Comparison of ENCODE assay signal across 8 cellular contexts in the genomic region with DNA sequence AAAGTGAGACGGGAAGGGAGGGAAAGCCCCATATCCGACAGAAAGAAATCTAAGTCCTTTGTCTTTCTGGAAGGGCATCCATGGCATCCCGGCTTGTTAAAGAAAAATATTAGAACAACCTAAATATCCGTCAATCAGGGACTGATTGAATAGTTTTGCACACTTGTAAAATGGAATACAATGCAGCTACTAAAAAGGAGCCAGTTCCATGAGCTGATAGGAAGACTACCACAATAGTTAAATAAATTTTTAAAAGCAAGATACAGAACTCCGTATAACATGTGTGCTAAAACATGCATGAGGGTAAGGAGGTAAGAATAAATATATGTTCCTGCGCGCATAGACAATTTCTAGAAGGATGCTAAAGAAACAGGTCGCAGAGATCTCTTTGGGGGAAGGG. TPM values are rescaled to one million over a fixed set of nuclear protein-coding genes. Genes with fewer than 3 reads are reported as not detected.
DNase-seq lines count a peak whose midpoint lies in the region; ATAC-seq, FAIRE-seq and TF ChIP-seq lines count a peak whose summit lies in the region.

No MANE protein-coding gene starts in this region.

- TF ChIP-seq CTCF in breast epithelium (IDR thresholded peaks at IDR 0.05) (no peak), nephron (IDR thresholded peaks at IDR 0.05; ENCODE audit: unreplicated experiment in 3 of 3) (no peak), upper lobe of left lung (IDR thresholded peaks at IDR 0.05) (no peak), lower leg skin (IDR thresholded peaks at IDR 0.05) (no peak)

- WGBS in upper lobe of left lung, 2 donors: 75 to 87% methylated on average over 7 to 8 of the region's 8 CpGs
- WGBS in lower leg skin, 2 donors: 74 to 87% methylated on average over 7 to 8 of the region's 8 CpGs

- peaks cover 3% of the 10 kb centered on the region for H3K27me3 Mint-ChIP-seq in IgD-negative memory B cell
- no peaks in the 10 kb centered on the region for H3K27me3 Mint-ChIP-seq in nephron (ENCODE audit: low read depth)

- peak overlapping the region; percentile 82 to 98 (median 97) for H3K27ac Mint-ChIP-seq in IgD-negative memory B cell
- peak overlapping the region; percentile 99 to 100 (median 100) for H3K27ac Mint-ChIP-seq in nephron

- peaks cover 5 to 19% (median 14%) of the 10 kb centered on the region in 11 experiments for H3K9me3 ChIP-seq in BLaER1 treated with 17β-estradiol and CSF1 and Interleukin-3, amounts not matched to agents 10 nM and 100 nM (replicated peaks in 1 of 11)
- H3K9me3 ChIP-seq in breast epithelium (no peaks in the 10 kb centered on the region), upper lobe of left lung (no peaks in the 10 kb centered on the region)

- H3K4me1 Mint-ChIP-seq in IgD-negative memory B cell (peaks cover 11 to 12% (median 11%) of the 10 kb centered on the region in 3 donors), nephron (peaks cover 11% of the 10 kb centered on the region)

- H3K36me3 Mint-ChIP-seq in IgD-negative memory B cell (no peaks in the 10 kb centered on the region), nephron (ENCODE audit: low read depth) (no peaks in the 10 kb centered on the region)

- H3K4me3 ChIP-seq in BLaER1 treated with 17β-estradiol and CSF1 and Interleukin-3, amounts not matched to agents 10 nM and 100 nM: peak overlapping the region in 6 of 10 experiments; percentile 6 to 53 (median 40); a peak in 7 of 20 replicates
- peak overlapping the region in 2 of 3 donors; percentile 54 to 65 for H3K4me3 ChIP-seq in breast epithelium
- peak overlapping the region in 1 of 4 donors; percentile 49 for H3K4me3 ChIP-seq in upper lobe of left lung
- H3K4me3 ChIP-seq in lower leg skin (ENCODE audit: low read depth, poor library complexity, severe bottlenecking): no peak overlapping the region

- TF ChIP-seq EP300 in upper lobe of left lung (IDR thresholded peaks at IDR 0.05): no peak

- peaks cover 18 to 48% (median 23%) of the 10 kb centered on the region in 11 experiments; a peak in 21 of 22 replicates for H3K27me3 ChIP-seq in BLaER1 treated with 17β-estradiol and CSF1 and Interleukin-3, amounts not matched to agents 10 nM and 100 nM
- no peaks in the 10 kb centered on the region for H3K27me3 ChIP-seq in breast epithelium
- no peaks in the 10 kb centered on the region for H3K27me3 ChIP-seq in upper lobe of left lung

- no peak for ATAC-seq in upper lobe of left lung (ENCODE audit: low FRiP score in 2 of 2)

- no peak overlapping the region for H3K27ac ChIP-seq in BLaER1 treated with 17β-estradiol and CSF1 and Interleukin-3, amounts not matched to agents 10 nM and 100 nM
- no peak overlapping the region for H3K27ac ChIP-seq in breast epithelium
- H3K27ac ChIP-seq in upper lobe of left lung: peak overlapping the region in 1 of 4 donors; percentile 93

- no peaks in the 10 kb centered on the region for H4K20me1 ChIP-seq in BLaER1 treated with 17β-estradiol and CSF1 and Interleukin-3, amounts not matched to agents 10 nM and 100 nM

- H3K9me3 Mint-ChIP-seq in IgD-negative memory B cell (no peaks in the 10 kb centered on the region), nephron (no peaks in the 10 kb centered on the region)

- no peak for FAIRE-seq in frontal cortex (lab: Jason Lieb, UNC)

- peak overlapping the region in 1 of 11 experiments; percentile 36; a peak in 1 of 22 replicates for H3K9ac ChIP-seq in BLaER1 treated with 17β-estradiol and CSF1 and Interleukin-3, amounts not matched to agents 10 nM and 100 nM

- H3K36me3 ChIP-seq in BLaER1 treated with 17β-estradiol and CSF1 and Interleukin-3, amounts not matched to agents 10 nM and 100 nM: no peaks in the 10 kb centered on the region
- H3K36me3 ChIP-seq in breast epithelium (no peaks in the 10 kb centered on the region), upper lobe of left lung (no peaks in the 10 kb centered on the region)

- intact Hi-C loops in breast epithelium (cut with DNase I; ENCODE audit: low total_unique reads) (no loop called here), lower leg skin (cut with DNase I; ENCODE audit: low total_unique reads) (no loop called here)

- no peak for DNase-seq in breast epithelium (ENCODE audit: low spot score in 2 of 2)
- DNase-seq in frontal cortex (ENCODE audit: low spot score in 2 of 2): no peak
- no peak for DNase-seq in upper lobe of left lung
- DNase-seq in NCI-H2196 treated with DMSO at 0.1 percent for 48 hours (lab: John Stamatoyannopoulos, UW; ENCODE audit: unreplicated experiment): no peak
- DNase-seq in lower leg skin (ENCODE audit: low spot score in 2 of 2): no peak

- peak overlapping the region; percentile 39 to 81 (median 64); a peak in 19 of 22 replicates for H3K4me2 ChIP-seq in BLaER1 treated with 17β-estradiol and CSF1 and Interleukin-3, amounts not matched to agents 10 nM and 100 nM

- H3K4me3 Mint-ChIP-seq in IgD-negative memory B cell (peak overlapping the region; percentile 77 to 97 (median 93)), nephron (peak overlapping the region; percentile 84 to 89 (median 88))

- peaks cover 22 to 32% (median 28%) of the 10 kb centered on the region in 10 experiments for H3K4me1 ChIP-seq in BLaER1 treated with 17β-estradiol and CSF1 and Interleukin-3, amounts not matched to agents 10 nM and 100 nM
- H3K4me1 ChIP-seq in breast epithelium (no peaks in the 10 kb centered on the region), upper lobe of left lung (peaks cover 5 to 10% (median 5%) of the 10 kb centered on the region in 4 donors)

- TF ChIP-seq POLR2A in breast epithelium (IDR thresholded peaks at IDR 0.05) (no peak), upper lobe of left lung (IDR thresholded peaks at IDR 0.05) (no peak), lower leg skin (IDR thresholded peaks at IDR 0.05) (no peak)

RNA-seq across cellular contexts. Expression of a gene that starts 12.8 kb away (rescaled TPM):
- 15.9 TPM for polyA plus RNA-seq in IgD-negative memory B cell
- total RNA-seq in breast epithelium (10 to 100 TPM; 32.6 to 46.4 (median 38.3) TPM), frontal cortex (16.3 TPM), upper lobe of left lung (10 to 100 TPM; 21.6 to 37.5 (median 31.7) TPM), lower leg skin (10 to 100 TPM; 16.9 to 40.7 (median 30.6) TPM)

RNA-seq across cellular contexts. Expression of a gene that starts 56.7 kb away (rescaled TPM):
- 29.4 TPM for polyA plus RNA-seq in IgD-negative memory B cell
- total RNA-seq in breast epithelium: 10 to 100 TPM; 43.9 to 80.2 (median 60.6) TPM
- 75.0 TPM for total RNA-seq in frontal cortex
- total RNA-seq in upper lobe of left lung: 10 to 100 TPM; 20.3 to 54.6 (median 44.3) TPM
- 10 to 100 TPM; 32.2 to 57.3 (median 48.8) TPM for total RNA-seq in lower leg skin
